8 cellular contexts compared by ENCODE assay signal in genomic region chr6:86380571-86381125, GRCh38.
"Had no signal": no experiment of that assay in that cellular context is flagged by ENCODE, and none has a peak within 500 bp of the region (broad histone marks: within the 10 kb centered on the region; RNA-seq: fewer than 3 reads in every experiment).

No MANE protein-coding gene starts in this region.

- H3K4me3 ChIP-seq: GM12878 had no signal

- ATAC-seq: GM12878 had no signal

- DNase-seq: GDM1, GF-D8 had no signal

- FAIRE-seq: G401.6, GM12878, GM12891, GM12892, GM18507, GM19239 had no signal
